In genomic region chr20:16844406-16844805, GRCh38 we compare ENCODE assay signal across 22 cellular contexts.
"Had no signal": no experiment of that assay in that cellular context is flagged by ENCODE, and none has a peak within 500 bp of the region (broad histone marks: within the 10 kb centered on the region; RNA-seq: fewer than 3 reads in every experiment).

No MANE protein-coding gene starts in this region.

- H3K36me3 Mint-ChIP-seq: IgD-negative memory B cell, T-cell had no signal

- H3K4me1 Mint-ChIP-seq: IgD-negative memory B cell, T-cell had no signal

- FAIRE-seq: K562, RCC 7860 had no signal

- ATAC-seq: K562, T-cell had no signal

- H3K9me3 ChIP-seq: SK-N-SH had no signal

- H3K9ac ChIP-seq: KMS-11, SK-N-SH had no signal

- H3K27me3 Mint-ChIP-seq: IgD-negative memory B cell, T-cell had no signal

- DNase-seq: Kasumi-1, NCI-H1092, NCI-H1105 treated with DMSO at 0.1 percent for 48 hours, NCI-H1417 treated with DMSO at 0.1 percent for 48 hours, NCI-H146, NCI-H1694 treated with DMSO at 0.1 percent for 48 hours, NCI-H1930, NCI-H2081, NCI-H2107, NCI-H2227 treated with DMSO at 0.1 percent for 48 hours, NCI-H524, NCI-H526 treated with DMSO at 0.1 percent for 48 hours, NCI-H748 treated with DMSO at 0.1 percent for 48 hours, Right ventricle myocardium superior, RPMI8226, SK-N-SH, SW 1271, T-cell had no signal

- H3K27ac Mint-ChIP-seq: T-cell had no signal

- H3K4me2 ChIP-seq: KMS-11, SK-N-SH had no signal

- H3K4me3 Mint-ChIP-seq: IgD-negative memory B cell, T-cell had no signal

- H3K4me3 ChIP-seq: K562 had no signal

- H3K27ac ChIP-seq: KMS-11 had no signal
